ENCODE assay signal across 19 cellular contexts in the genomic region with DNA sequence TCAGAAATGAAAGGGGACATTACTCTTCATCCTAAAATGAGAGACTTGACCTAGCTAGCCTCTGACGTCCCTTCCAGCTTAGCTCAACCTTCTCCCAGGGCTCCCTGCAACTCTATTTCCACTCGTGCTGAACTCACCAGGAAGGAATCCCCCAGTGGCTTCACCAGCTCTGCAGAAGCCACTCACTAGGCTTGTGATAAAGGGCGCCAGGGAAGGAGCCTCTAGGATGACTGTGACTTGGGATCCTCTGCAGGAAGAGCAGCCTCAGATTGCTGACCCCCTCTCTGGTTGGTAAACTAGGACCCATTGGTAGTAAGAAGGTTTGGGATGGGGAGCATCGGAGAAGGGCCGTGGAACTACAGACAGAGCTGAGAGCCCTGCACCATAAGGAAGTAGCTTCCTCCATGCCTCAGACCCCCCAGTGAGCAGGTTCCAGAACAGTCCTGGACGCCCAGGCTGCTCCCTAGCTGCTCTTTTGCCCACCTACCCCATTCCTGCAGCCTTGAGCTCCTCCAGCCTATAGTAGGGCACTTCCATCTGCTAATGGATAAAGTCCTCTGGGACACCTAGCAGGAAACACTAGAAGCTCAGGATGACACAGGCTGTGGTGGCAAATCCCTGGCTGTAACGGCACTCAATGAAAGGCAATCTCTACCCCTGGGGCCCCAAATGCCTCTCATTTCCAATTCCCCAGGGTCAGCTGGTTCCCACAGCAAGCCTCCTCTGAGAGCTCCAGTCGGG. TPM values are rescaled to one million over a fixed set of nuclear protein-coding genes. Genes with fewer than 3 reads are reported as not detected.
"Had no signal": no experiment of that assay in that cellular context is flagged by ENCODE, and none has a peak within 500 bp of the region (broad histone marks: within the 10 kb centered on the region; RNA-seq: fewer than 3 reads in every experiment).

No MANE protein-coding gene starts in this region.

- H3K9me3 Mint-ChIP-seq: activated naive CD8-positive, alpha-beta T cell treated with anti-CD3 and anti-CD28 coated beads, Interleukin-2, amount 50 U/mL, for 24 hours; immature natural killer cell; nephron; stimulated activated naive CD8-positive, alpha-beta T cell treated with anti-CD3 and anti-CD28 coated beads, Interleukin-15, Interleukin-2, amounts not matched to agents 100 ng/mL and 50 ng/mL, for 24 hours had no signal

- DNase-seq: activated CD4-positive, alpha-beta T cell treated with anti-CD3 and anti-CD28 coated beads for 4 hours; activated gamma-delta T cell treated with Interleukin-2 at 50 U/mL for 16 hours; activated naive CD8-positive, alpha-beta T cell treated with anti-CD3 and anti-CD28 coated beads, Interleukin-2, amount 50 U/mL, for 24 hours; activated T-cell treated with anti-CD3 and anti-CD28 coated beads for 4 hours; esophagus squamous epithelium; foreskin fibroblast; glutamatergic neuron; immature natural killer cell; left colon; mammary epithelial cell; stimulated activated CD4-positive, alpha-beta T cell treated with anti-CD3 and anti-CD28 coated beads, Interleukin-4, amount 100 ng/mL, for 1 hour; T-helper 1 cell; testis had no signal

- H3K36me3 Mint-ChIP-seq: immature natural killer cell had no signal

- H3K27me3 ChIP-seq: ascending aorta, testis had no signal

- H3K4me1 Mint-ChIP-seq: activated naive CD8-positive, alpha-beta T cell treated with anti-CD3 and anti-CD28 coated beads, Interleukin-2, amount 50 U/mL, for 24 hours; immature natural killer cell; nephron had no signal

- H3K4me3 ChIP-seq: ascending aorta, dorsolateral prefrontal cortex, esophagus squamous epithelium, testis had no signal

- H3K27ac Mint-ChIP-seq: activated naive CD8-positive, alpha-beta T cell treated with anti-CD3 and anti-CD28 coated beads, Interleukin-2, amount 50 U/mL, for 24 hours; immature natural killer cell; nephron; stimulated activated naive CD8-positive, alpha-beta T cell treated with anti-CD3 and anti-CD28 coated beads, Interleukin-15, Interleukin-2, amounts not matched to agents 100 ng/mL and 50 ng/mL, for 24 hours had no signal

- ATAC-seq: activated naive CD8-positive, alpha-beta T cell treated with anti-CD3 and anti-CD28 coated beads, Interleukin-2, amount 50 U/mL, for 24 hours; left colon had no signal

- H3K27ac ChIP-seq: ascending aorta, dorsolateral prefrontal cortex, esophagus squamous epithelium, testis, VCaP had no signal

- H3K4me1 ChIP-seq: ascending aorta, testis had no signal

- H3K9me3 ChIP-seq: ascending aorta, esophagus squamous epithelium, testis had no signal

- H3K4me3 Mint-ChIP-seq: activated naive CD8-positive, alpha-beta T cell treated with anti-CD3 and anti-CD28 coated beads, Interleukin-2, amount 50 U/mL, for 24 hours; immature natural killer cell; nephron; stimulated activated naive CD8-positive, alpha-beta T cell treated with anti-CD3 and anti-CD28 coated beads, Interleukin-15, Interleukin-2, amounts not matched to agents 100 ng/mL and 50 ng/mL, for 24 hours had no signal

- H3K36me3 ChIP-seq: ascending aorta, esophagus squamous epithelium had no signal

RNA-seq across cellular contexts. Expression of a gene that starts 26.0 kb away (rescaled TPM):
- total RNA-seq: ascending aorta, omental fat pad had no signal

RNA-seq across cellular contexts. Expression of a gene that starts 36.1 kb away (rescaled TPM):
- total RNA-seq: ascending aorta had no signal
